ENCODE assay signal across 8 cellular contexts in the genomic region with DNA sequence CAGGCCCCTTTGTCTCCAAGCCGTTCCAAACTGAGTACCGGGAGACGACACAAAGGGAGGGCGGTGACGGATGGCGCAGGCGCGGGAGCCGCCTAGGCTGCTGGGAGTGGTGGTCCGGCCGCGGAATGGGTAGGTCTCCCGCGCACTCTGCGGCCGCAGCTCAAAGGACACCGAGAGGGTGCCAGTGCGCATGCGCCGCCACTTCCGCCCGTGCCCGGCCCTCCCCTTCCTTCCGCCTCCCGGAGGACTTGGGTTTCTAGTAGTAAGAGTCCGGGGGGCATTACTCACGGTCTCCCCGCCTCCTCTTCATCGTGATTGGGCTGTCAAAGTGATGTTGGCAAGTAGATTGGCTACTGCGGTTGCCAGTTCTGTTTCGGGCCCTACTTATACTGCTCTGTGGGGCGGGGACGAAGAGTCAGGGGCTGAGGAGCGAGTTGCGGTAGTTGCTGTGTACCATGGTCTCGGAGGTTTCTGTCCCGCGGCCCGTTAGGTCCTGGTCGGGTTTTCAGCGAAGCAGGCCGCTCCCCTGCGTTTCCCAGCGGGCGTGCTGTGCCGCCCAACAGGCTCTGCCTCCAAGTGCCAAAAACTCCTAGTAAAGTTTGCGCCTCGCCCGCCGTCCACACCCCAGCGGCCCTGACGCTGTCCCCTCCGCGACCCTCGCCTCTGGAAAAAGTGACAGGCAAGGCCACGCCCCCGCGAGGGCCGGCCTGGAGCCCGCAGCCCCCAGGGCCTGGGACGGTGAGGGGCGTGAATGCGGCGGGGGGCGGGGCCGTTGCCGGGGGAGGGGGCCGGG. TPM values are rescaled to one million over a fixed set of nuclear protein-coding genes. Genes with fewer than 3 reads are reported as not detected.
DNase-seq lines count a peak whose midpoint lies in the region; ATAC-seq and TF ChIP-seq lines count a peak whose summit lies in the region.

No MANE protein-coding gene starts in this region.

- H3K4me2 ChIP-seq in skeletal muscle satellite cell (ENCODE audit: low read length) = peak overlapping the region; percentile 100

- H3K4me1 ChIP-seq in breast epithelium (peaks cover 0 to 8% of the 10 kb centered on the region in 2 donors), skeletal muscle satellite cell (ENCODE audit: control insufficient read depth, insufficient read depth, low read length) (peaks cover 16% of the 10 kb centered on the region)

- CTCF ChIA-PET in AG04449 (lab: Yijun Ruan, JAX) = interaction anchor here (0.6 kb wide), 1 partner anchor 301 kb away, joined by 3 read pairs; no protein-coding TSS in a partner anchor

- H3K4me3 ChIP-seq in AG04449 (ENCODE audit: low read depth, low read length) (peak overlapping the region; percentile 92), breast epithelium (peak overlapping the region; percentile 93 to 98 (median 98)), iPS-18c (ENCODE audit: insufficient read depth, low read depth, low read length) (peak overlapping the region; percentile 97), skeletal muscle satellite cell (ENCODE audit: low read length) (peak overlapping the region; percentile 100)

- POLR2A ChIA-PET in AG04449 (lab: Yijun Ruan, JAX) = interaction anchor here (0.6 to 1.6 kb wide), 7 partner anchors 11 to 210 kb away, joined by 3 to 8 read pairs (median 3); a partner anchor contains a TSS

- peak; percentile 98 for TF ChIP-seq POLR2A in breast epithelium (IDR thresholded peaks at IDR 0.05)

- intact Hi-C loops in breast epithelium (cut with DNase I; ENCODE audit: low total_unique reads) = no loop called here

- H3K36me3 ChIP-seq in breast epithelium = no peaks in the 10 kb centered on the region
- H3K36me3 ChIP-seq in skeletal muscle satellite cell (ENCODE audit: insufficient read depth, low read length) = no peaks in the 10 kb centered on the region

- ATAC-seq in GM18873 (IDR thresholded peaks at IDR 0.05; ENCODE audit: low FRiP score, unreplicated experiment) (peak; percentile 56), HG03135 (IDR thresholded peaks at IDR 0.05; ENCODE audit: unreplicated experiment) (peak; percentile 51)

- DNase-seq in AG04449 (ENCODE audit: low read depth, low spot score) = peak; percentile 99
- peak; percentile 90 for DNase-seq in NCI-H2196 (lab: John Stamatoyannopoulos, UW; ENCODE audit: unreplicated experiment)
- DNase-seq in breast epithelium (ENCODE audit: low spot score in 2 of 2) = peak; percentile 99 to 100

- peak overlapping the region; percentile 100 for H3K27ac ChIP-seq in VCaP
- peak overlapping the region; percentile 100 for H3K27ac ChIP-seq in breast epithelium

- H3K9ac ChIP-seq in skeletal muscle satellite cell (ENCODE audit: low read depth, low read length) = peak overlapping the region; percentile 100

- TF ChIP-seq CTCF in AG04449 (IDR thresholded peaks at IDR 0.05; ENCODE audit: insufficient read depth, low read length, missing control alignments) (no peak), VCaP (conservative IDR thresholded peaks at IDR 0.05) (no peak), breast epithelium (IDR thresholded peaks at IDR 0.05) (peak in 1 of 3 donors; percentile 11)

- H3K9me3 ChIP-seq in breast epithelium (no peaks in the 10 kb centered on the region), iPS-18c (ENCODE audit: control insufficient read depth, insufficient read depth, low read length) (peaks cover 2% of the 10 kb centered on the region), skeletal muscle satellite cell (replicated peaks; ENCODE audit: low read length) (no peaks in the 10 kb centered on the region)

- H3K27me3 ChIP-seq in breast epithelium (no peaks in the 10 kb centered on the region), skeletal muscle satellite cell (ENCODE audit: control insufficient read depth, insufficient read depth, low read length) (no peaks in the 10 kb centered on the region)

RNA-seq across cellular contexts. Expression of a gene that starts 0.5 kb away (rescaled TPM):
- total RNA-seq in breast epithelium = 10 to 100 TPM; 21.0 to 26.1 (median 26.1) TPM
- 8.1 and 9.8 TPM in 2 replicates for total RNA-seq in skeletal muscle satellite cell (2012; rRNA removed)

RNA-seq across cellular contexts. Expression of a gene that starts 7.1 kb away (rescaled TPM):
- total RNA-seq in breast epithelium = 10 to 100 TPM; 59.8 to 79.8 (median 61.6) TPM
- 67.9 and 110 TPM in 2 replicates for total RNA-seq in skeletal muscle satellite cell (2012; rRNA removed)

Comparison
In these comparisons a context has a peak if more than half of its experiments do, and no peak if none do; other contexts are left out.
1. Peak in every context shown above with its lines: DNase-seq, ATAC-seq, H3K4me3 ChIP-seq and H3K27ac ChIP-seq.